Comparison of ENCODE assay signal across 15 cellular contexts in genomic region chr7:94250984-94251383, GRCh38.
"Had no signal": no experiment of that assay in that cellular context is flagged by ENCODE, and none has a peak within 500 bp of the region (broad histone marks: within the 10 kb centered on the region; RNA-seq: fewer than 3 reads in every experiment).

No MANE protein-coding gene starts in this region.

- H3K36me3 ChIP-seq: ascending aorta, esophagus squamous epithelium, neutrophil, uterus had no signal

- DNase-seq: activated CD4-positive, alpha-beta T cell treated with anti-CD3 and anti-CD28 coated beads for 48 hours; activated CD8-positive, alpha-beta memory T cell treated with anti-CD3 and anti-CD28 coated beads, Interleukin-2, amount 50 U/mL, for 48 hours; activated CD8-positive, alpha-beta T cell treated with anti-CD3 and anti-CD28 coated beads, Interleukin-2, amount 10 ng/mL, durations not matched to agents 7 days and 5 days; activated naive CD4-positive, alpha-beta T cell; esophagus squamous epithelium; foreskin fibroblast; glutamatergic neuron; left cardiac atrium; mucosa of descending colon; naive thymus-derived CD8-positive, alpha-beta T cell; posterior cingulate gyrus; uterus had no signal

- ATAC-seq: activated CD8-positive, alpha-beta T cell treated with anti-CD3 and anti-CD28 coated beads, Interleukin-2, amount 10 ng/mL, durations not matched to agents 7 days and 5 days; left cardiac atrium; mucosa of descending colon; naive thymus-derived CD8-positive, alpha-beta T cell had no signal

- H3K9me3 ChIP-seq: ascending aorta, esophagus squamous epithelium, mucosa of descending colon, neutrophil, uterus had no signal

- H3K27ac ChIP-seq: ascending aorta, esophagus squamous epithelium, neutrophil, uterus had no signal

- H3K4me3 ChIP-seq: ascending aorta, esophagus squamous epithelium, mucosa of descending colon, uterus had no signal

- H3K4me1 ChIP-seq: ascending aorta, esophagus squamous epithelium had no signal

- FAIRE-seq: endometrium had no signal

- H3K27me3 ChIP-seq: ascending aorta, esophagus squamous epithelium, neutrophil, uterus had no signal
